In genomic region chr19:46413262-46414031, GRCh38 we compare ENCODE assay signal across 9 cellular contexts. TPM values are rescaled to one million over a fixed set of nuclear protein-coding genes. Genes with fewer than 3 reads are reported as not detected.
DNase-seq lines count a peak whose midpoint lies in the region; ATAC-seq, FAIRE-seq and TF ChIP-seq lines count a peak whose summit lies in the region.
"Had no signal": no experiment of that assay in that cellular context is flagged by ENCODE, and none has a peak within 500 bp of the region (broad histone marks: within the 10 kb centered on the region; RNA-seq: fewer than 3 reads in every experiment).

TSS of gene CCDC8 (minus strand) at chr19:46413564. CDS start at chr19:46412810, 754 bp downstream.

- WGBS in K562 (ENCODE audit: insufficient coverage, low coverage, missing lambda C conversion rate): 3% methylated on average over 34 of the region's 46 CpGs

- no peak for TF ChIP-seq CTCF in HEK293 (tag by site-specific recombination; IDR thresholded peaks at IDR 0.05)
- TF ChIP-seq CTCF in K562 (IDR thresholded peaks at IDR 0.05 in 2 of 3, conservative IDR thresholded peaks at IDR 0.05 in 1 of 3; ENCODE audit: insufficient read depth in 2 of 3, low read depth in 1 of 3, low read length in 3 of 3): no peak
- no peak for TF ChIP-seq CTCF in CD4-positive, alpha-beta T cell (IDR thresholded peaks at IDR 0.05)

- H3K4me1 ChIP-seq in HEK293 (ENCODE audit: control insufficient read depth, insufficient read depth, low read length): peaks cover 29% of the 10 kb centered on the region
- H3K4me1 ChIP-seq in K562 (replicated peaks in 1 of 2; ENCODE audit: control insufficient read depth in 2 of 2, insufficient read depth in 2 of 2, low read length in 2 of 2): peaks cover 38 to 71% of the 10 kb centered on the region in 2 experiments
- no peaks in the 10 kb centered on the region; the same call in 1 of the 2 replicates for H3K4me1 ChIP-seq in iPS-20b (ENCODE audit: insufficient read depth, low read length)
- peaks cover 8 to 12% (median 10%) of the 10 kb centered on the region in 3 donors for H3K4me1 ChIP-seq in skeletal muscle tissue (ENCODE audit: control insufficient read depth in 3 of 3, insufficient read depth in 3 of 3, low read length in 3 of 3)

- H3K9me3 Mint-ChIP-seq in CD4-positive, alpha-beta T cell: no peaks in the 10 kb centered on the region
- H3K9me3 Mint-ChIP-seq: naive B cell had no signal

- TF ChIP-seq RAD21 in K562 (CRISPR knock-in tag; conservative IDR thresholded peaks at IDR 0.05 in 1 of 2, IDR thresholded peaks at IDR 0.05 in 1 of 2): no peak

- no TSS peak for BruUV-seq in K562 (replicated peaks; lab: Mats Ljungman, UMichigan)

- peak within 1 kb of the TSS; percentile 91 for H3K4me2 ChIP-seq in K562 (ENCODE audit: insufficient read depth, low read length)

- TF ChIP-seq EP300 in K562 (IDR thresholded peaks at IDR 0.05; ENCODE audit: low read length): peak; percentile 27

- CTCF ChIA-PET in HEK293 (lab: Yijun Ruan, JAX) (interaction anchor here (0.6 to 2.5 kb wide), 5 partner anchors 12 to 241 kb away, joined by 3 to 9 read pairs (median 5); no protein-coding TSS in a partner anchor), K562 (lab: Yijun Ruan, JAX; ENCODE audit: low intra/inter-chr PET ratio) (no interaction called here)
- CTCF ChIA-PET in CD4-positive, alpha-beta T cell (lab: Charles Lee): no interaction called here

- H3K27me3 ChIP-seq in K562 (ENCODE audit: control insufficient read depth in 2 of 2, insufficient read depth in 2 of 2, low read length in 2 of 2) (no peaks in the 10 kb centered on the region), iPS-20b (ENCODE audit: insufficient read depth, low read length) (peaks cover 35% of the 10 kb centered on the region), skeletal muscle tissue (ENCODE audit: control insufficient read depth in 3 of 3, insufficient read depth in 3 of 3, low read length in 3 of 3) (peaks cover 31 to 59% (median 53%) of the 10 kb centered on the region in 3 donors)
- peaks cover 68% of the 10 kb centered on the region for H3K27me3 ChIP-seq in CD4-positive, alpha-beta T cell (ENCODE audit: control insufficient read depth, insufficient read depth, low read length)

- H3K27ac ChIP-seq in HEK293 (ENCODE audit: extremely low read depth, low read depth, low read length) (peak within 1 kb of the TSS; percentile 88), K562 (ENCODE audit: extremely low read depth, low read depth, low read length) (peak within 1 kb of the TSS; percentile 92), iPS-20b (ENCODE audit: low read length) (no peak within 1 kb of the TSS), skeletal muscle tissue (ENCODE audit: low read depth, low read length) (peak within 1 kb of the TSS; percentile 54)
- no peak within 1 kb of the TSS for H3K27ac ChIP-seq in CD4-positive, alpha-beta T cell (ENCODE audit: low read depth, low read length)

- POLR2A ChIA-PET in HEK293 (lab: Yijun Ruan, JAX) (interaction anchor here (0.6 to 1.4 kb wide), 24 partner anchors 8 to 1114 kb away, joined by 3 to 10 read pairs (median 4); partner anchors contain the start of genes CCDC61, PNMA8B, PPP5C and SYMPK), K562 (lab: Yijun Ruan, JAX) (interaction anchor here (0.5 to 1.4 kb wide), 7 partner anchors 9 to 368 kb away, joined by 3 to 9 read pairs (median 3); no protein-coding TSS in a partner anchor)
- POLR2A ChIA-PET in CD4-positive, alpha-beta T cell (lab: Charles Lee): no interaction called here

- peak within 1 kb of the TSS; percentile 48 for H3K4me3 ChIP-seq in HEK293 (ENCODE audit: low read depth, low read length)
- H3K4me3 ChIP-seq in K562: peak within 1 kb of the TSS; percentile 63
- peak within 1 kb of the TSS; percentile 94 for H3K4me3 ChIP-seq in iPS-20b (ENCODE audit: low read length)
- peak within 1 kb of the TSS; percentile 61 to 73 (median 70) for H3K4me3 ChIP-seq in skeletal muscle tissue (ENCODE audit: low read length in 3 of 3)

- H4K20me1 ChIP-seq in K562 (replicated peaks; ENCODE audit: control insufficient read depth, insufficient read depth, low read length): peaks cover 18% of the 10 kb centered on the region; the same call in 1 of the 2 replicates

- H2AFZ ChIP-seq in K562 (ENCODE audit: low read depth, low read length): peak within 1 kb of the TSS; percentile 94

- H3K9me1 ChIP-seq in K562 (ENCODE audit: control insufficient read depth, insufficient read depth, low read length): peaks cover 4% of the 10 kb centered on the region

- intact Hi-C loops in K562 (cut with micrococcal nuclease): no loop called here
- intact Hi-C loops in CD4-positive, alpha-beta T cell (cut with DNase I, micrococcal nuclease): no loop called here

- peak; percentile 93 for TF ChIP-seq POLR2A in K562 (conservative IDR thresholded peaks at IDR 0.05)

- no peaks in the 10 kb centered on the region for H3K36me3 Mint-ChIP-seq in CD4-positive, alpha-beta T cell (ENCODE audit: low read depth)

- DNase-seq in K562 (ENCODE audit: extremely low read depth in 1 of 4, low spot score in 3 of 4) (peak; percentile 93 to 98 (median 95)), NCI-H2029 (lab: John Stamatoyannopoulos, UW) (no peak), RPMI8226 (no peak)
- no peak for DNase-seq in activated CD4-positive, alpha-beta T cell treated with anti-CD3 and anti-CD28 coated beads for 4 hours
- no peak for DNase-seq in CD4-positive, alpha-beta T cell
- DNase-seq: naive B cell had no signal

- H3K36me3 ChIP-seq in HEK293 (ENCODE audit: control insufficient read depth in 2 of 2, insufficient read depth in 1 of 2, low read length in 2 of 2): peaks cover 0 to 24% of the 10 kb centered on the region in 2 experiments; a peak in 2 of 3 replicates
- peaks cover 18% of the 10 kb centered on the region for H3K36me3 ChIP-seq in K562 (ENCODE audit: control insufficient read depth, insufficient read depth, low read length)
- no peaks in the 10 kb centered on the region for H3K36me3 ChIP-seq in iPS-20b (ENCODE audit: insufficient read depth, low read depth, low read length)
- peaks cover 0 to 2% (median 0%) of the 10 kb centered on the region in 3 donors for H3K36me3 ChIP-seq in skeletal muscle tissue (ENCODE audit: control insufficient read depth in 3 of 3, insufficient read depth in 3 of 3, low read length in 3 of 3)

- H3K9me3 ChIP-seq in HEK293 (ENCODE audit: control insufficient read depth, insufficient read depth, low read depth, low read length): no peaks in the 10 kb centered on the region
- peaks cover 5% of the 10 kb centered on the region for H3K9me3 ChIP-seq in K562 (replicated peaks; ENCODE audit: control insufficient read depth, insufficient read depth, low read depth, low read length)
- H3K9me3 ChIP-seq in iPS-20b (ENCODE audit: insufficient read depth, low read depth, low read length): no peaks in the 10 kb centered on the region
- H3K9me3 ChIP-seq in skeletal muscle tissue (ENCODE audit: control insufficient read depth in 3 of 3, low read length in 3 of 3): no peaks in the 10 kb centered on the region
- H3K9me3 ChIP-seq in CD4-positive, alpha-beta T cell (ENCODE audit: control insufficient read depth, low read length): no peaks in the 10 kb centered on the region

- H3K4me3 Mint-ChIP-seq in CD4-positive, alpha-beta T cell: no peak within 1 kb of the TSS

- peak; percentile 94 for ATAC-seq in K562
- ATAC-seq in CD4-positive, alpha-beta T cell (ENCODE audit: poor library complexity): no peak

- H3K79me2 ChIP-seq in K562 (ENCODE audit: control insufficient read depth, insufficient read depth, low read length): peaks cover 40% of the 10 kb centered on the region

- in situ Hi-C loops in K562 (cut with MboI): no loop called here

- peaks cover 74% of the 10 kb centered on the region for H3K27me3 Mint-ChIP-seq in CD4-positive, alpha-beta T cell

- H3K9ac ChIP-seq in K562 (ENCODE audit: insufficient read depth in 1 of 2, low read depth in 2 of 2, low read length in 2 of 2) (peak within 1 kb of the TSS; percentile 91 to 97), iPS-20b (ENCODE audit: low read depth, low read length) (peak within 1 kb of the TSS; percentile 94; the same call in 1 of the 2 replicates), skeletal muscle tissue (ENCODE audit: low read depth in 1 of 3, low read length in 3 of 3) (peak within 1 kb of the TSS in 2 of 3 donors; percentile 65 to 74)

- H3K4me1 Mint-ChIP-seq in CD4-positive, alpha-beta T cell (ENCODE audit: low read depth): peaks cover 9% of the 10 kb centered on the region

- no peak within 1 kb of the TSS for H3K27ac Mint-ChIP-seq in CD4-positive, alpha-beta T cell

- peak; percentile 93 for FAIRE-seq in K562 (lab: Jason Lieb, UNC)

TF ChIP-seq in HEK293, 187 proteins besides CTCF, POLR2A, EP300 and RAD21 (continues in another document):
- TF ChIP-seq ZNF341 (tag by site-specific recombination; IDR thresholded peaks at IDR 0.05; ENCODE audit: low read depth) (no peak), ZNF324 (tag by site-specific recombination; IDR thresholded peaks at IDR 0.05) (0 out of 2 replicates have a peak, but pooled peaks have one; percentile 57), ZFP37 (tag by site-specific recombination; IDR thresholded peaks at IDR 0.05) (0 out of 2 replicates have a peak, but pooled peaks have one; percentile 57)

TF ChIP-seq in K562, 482 proteins besides CTCF, POLR2A, EP300 and RAD21 (continues in another document):
- TF ChIP-seq NFYB (IDR thresholded peaks at IDR 0.05; ENCODE audit: extremely low read depth, insufficient read length) (peak; percentile 88), HIVEP1 (CRISPR knock-in tag; IDR thresholded peaks at IDR 0.05) (no peak)

RNA-seq across cellular contexts. Expression of gene CCDC8, which starts in this region (rescaled TPM):
- total RNA-seq in K562 (2011; cell fraction: chromatin; rRNA removed; ENCODE audit: low replicate concordance): 10.0 and 21.6 TPM in 2 replicates
- 20.5 and 23.5 TPM in 2 replicates for total RNA-seq in K562 (2011; cell fraction: nucleolus; rRNA removed)
- total RNA-seq in K562 (2011; cell fraction: nucleoplasm; rRNA removed): 15.2 and 15.6 TPM in 2 replicates
- total RNA-seq in K562 (2014; rRNA removed): 30.8 and 32.4 TPM in 2 replicates
- total RNA-seq in K562 (2014; rRNA removed; fragmentation: Illumina TruSeq; extraction: Trizol): 6.6 and 9.7 TPM in 2 replicates
- total RNA-seq in K562 (2015; rRNA removed; fragmentation: Illumina TruSeq; extraction: Trizol): 21.6 and 22.3 TPM in 2 replicates
- total RNA-seq in K562 (2021): 21.9 and 22.5 TPM in 2 replicates
- 8.0 and 9.1 TPM in 2 replicates for polyA plus RNA-seq in K562 (2011; rRNA removed)
- polyA plus RNA-seq in K562 (2011; cell fraction: cytosol; rRNA removed): 7.9 and 13.0 TPM in 2 replicates
- 6.3 and 8.5 TPM in 2 replicates for polyA plus RNA-seq in K562 (2011; cell fraction: nucleus; rRNA removed)
- polyA plus RNA-seq in K562 (2012): 13.6 and 17.1 TPM in 2 replicates
- polyA plus RNA-seq in K562 (2014; fragmentation: Illumina TruSeq; extraction: Trizol): 15.6 and 17.8 TPM in 2 replicates
- polyA plus RNA-seq in K562 (2014; fragmentation: Nextera tagmentation; extraction: Ambion mirVana): 1 to 10 TPM in 1 of 2 experiments, under 1 TPM in 1; 0.68 to 1.5 TPM
- polyA plus RNA-seq in K562 (2014; rRNA removed): 19.9 and 20.8 TPM in 2 replicates
- 6.3 and 7.7 TPM in 2 replicates for polyA minus RNA-seq in K562 (2011; rRNA and poly(A)+ RNA removed)
- polyA minus RNA-seq in K562 (2011; cell fraction: cytosol; rRNA and poly(A)+ RNA removed): 9.2 and 11.5 TPM in 2 replicates
- 6.5 and 12.2 TPM in 2 replicates for polyA minus RNA-seq in K562 (2011; cell fraction: nucleus; rRNA and poly(A)+ RNA removed)
- total RNA-seq in skeletal muscle tissue: 67.8 TPM
- not detected for total RNA-seq in CD4-positive, alpha-beta T cell

Comparison
In these comparisons a context has a peak if more than half of its experiments do, and no peak if none do; other contexts are left out.
1. RNA of gene CCDC8 (total RNA-seq): 67.8 TPM in skeletal muscle tissue (single experiment) and 6.6 to 32.4 TPM in K562; not detected in CD4-positive, alpha-beta T cell; every median in the first group is over 4 times any median in the second.
2. H3K27ac ChIP-seq: peak in HEK293 (single experiment), K562 (single experiment) and skeletal muscle tissue (single experiment); none in iPS-20b (single experiment) and CD4-positive, alpha-beta T cell (single experiment).
3. DNase-seq: peak in K562 (4 of 4); none in activated CD4-positive, alpha-beta T cell treated with anti-CD3 and anti-CD28 coated beads for 4 hours (0 of 2), NCI-H2029 (single experiment), RPMI8226 (single experiment) and CD4-positive, alpha-beta T cell (0 of 10).
4. Of the 44 proteins assayed by ChIP-seq in both K562 and HEK293: peak only in K562: REST, ZBTB7A and ZNF830; only in HEK293: KLF10, KLF16, PATZ1, TSHZ1, ZBTB17, ZBTB26 and 8 more; in both: KLF1, PRDM10, SP2, YY1 and ZNF449; in neither: 20; mixed calls (peak in some experiments, not most) for 2.
5. Peak in every context shown above with its lines, with median percentiles within 50 percentile points of each other: H3K4me3 ChIP-seq and H3K9ac ChIP-seq.